In genomic region chr12:111425655-111426054, GRCh38 we compare ENCODE assay signal across 1 cellular context.
TF ChIP-seq lines count a peak whose summit lies in the region.

No MANE protein-coding gene starts in this region.

TF ChIP-seq in GM23338, 12 proteins besides CTCF, POLR2A, EP300 and RAD21 (continued from another document):
- TF ChIP-seq ETS1 (IDR thresholded peaks at IDR 0.05): no peak
- TF ChIP-seq JUNB (IDR thresholded peaks at IDR 0.05; ENCODE audit: unreplicated experiment): no peak
TF ChIP-seq in GM23338: peak in this region for 0.
